In the genomic region with DNA sequence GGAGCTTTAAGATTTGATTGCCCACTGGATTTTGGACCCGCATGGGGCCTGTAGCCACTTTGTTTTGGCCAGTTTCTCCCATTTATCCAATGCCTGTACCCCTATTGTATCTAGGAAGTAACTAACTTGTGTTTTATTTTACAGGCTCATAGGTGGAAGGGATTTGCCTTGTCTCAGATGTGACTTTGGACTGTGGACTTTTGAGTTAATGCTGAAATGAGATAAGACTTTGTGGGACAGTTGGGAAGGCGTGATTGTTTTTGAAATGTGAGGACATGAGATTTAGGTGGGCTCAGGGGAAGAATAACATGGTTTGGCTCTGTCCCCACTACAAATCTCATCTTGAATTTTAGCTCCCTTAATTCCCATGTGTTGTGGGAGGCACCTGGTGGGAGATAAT, we compare ENCODE assay signal across 8 cellular contexts. TPM values are rescaled to one million over a fixed set of nuclear protein-coding genes. Genes with fewer than 3 reads are reported as not detected.
"Had no signal": no experiment of that assay in that cellular context is flagged by ENCODE, and none has a peak within 500 bp of the region (broad histone marks: within the 10 kb centered on the region; RNA-seq: fewer than 3 reads in every experiment).

No MANE protein-coding gene starts in this region.

- H3K4me3 Mint-ChIP-seq: HFFc6 had no signal

- H3K4me1 ChIP-seq: HAP-1 had no signal

- H3K9me3 ChIP-seq: HAP-1 had no signal

- H3K27ac ChIP-seq: GM23248, HL-60 had no signal

- H3K4me3 ChIP-seq: GM23248, HAP-1, K562 had no signal

- H3K9ac ChIP-seq: GM23248 had no signal

- DNase-seq: GM23248, GOT3, H7, HFFc6, IMR-90 had no signal

- H3K36me3 ChIP-seq: HAP-1 had no signal

- H3K27ac Mint-ChIP-seq: HFFc6 had no signal

- H3K9me3 Mint-ChIP-seq: HFFc6 had no signal

RNA-seq across cellular contexts. Expression of gene NECTIN3, which starts 30.7 kb away (rescaled TPM):
- polyA plus RNA-seq: K562 had no signal
